ENCODE assay signal across 13 cellular contexts in genomic region chr18:79503891-79504475, GRCh38.
DNase-seq lines count a peak whose midpoint lies in the region; ATAC-seq and TF ChIP-seq lines count a peak whose summit lies in the region.
"Had no signal": no experiment of that assay in that cellular context is flagged by ENCODE, and none has a peak within 500 bp of the region (broad histone marks: within the 10 kb centered on the region; RNA-seq: fewer than 3 reads in every experiment).

No MANE protein-coding gene starts in this region.

- no peaks in the 10 kb centered on the region for H3F3A ChIP-seq in PC-3 (ENCODE audit: low read length, unreplicated experiment)

- no peaks in the 10 kb centered on the region for H3K9me2 ChIP-seq in PC-3 (replicated peaks; ENCODE audit: low read length)

- no peak overlapping the region for H3K4me2 ChIP-seq in osteoblast (ENCODE audit: insufficient read depth, low read length)
- H3K4me2 ChIP-seq in PC-3 (ENCODE audit: low read length) = no peak overlapping the region

- H3K4me1 ChIP-seq in osteoblast (ENCODE audit: insufficient read depth, low read length) (peaks cover 19% of the 10 kb centered on the region), PC-3 (ENCODE audit: insufficient read depth, low read length) (peaks cover 4% of the 10 kb centered on the region; the same call in 1 of the 2 replicates)

- peak in 1 of 10 experiments; percentile 1 for DNase-seq in CD4-positive, alpha-beta T cell
- DNase-seq in HUDEP-2 (lab: John Stamatoyannopoulos, UW; ENCODE audit: unreplicated experiment in 76 of 76) (peak in 61 of 76 experiments; percentile 14 to 86 (median 51)), osteoblast (ENCODE audit: insufficient read length, low spot score, missing footprints) (peak; percentile 11), PC-3 (no peak), amygdala (lab: John Stamatoyannopoulos, UW) (no peak)
- peak; percentile 3 for DNase-seq in activated naive CD8-positive, alpha-beta T cell treated with anti-CD3 and anti-CD28 coated beads, Interleukin-2, amount 10 ng/mL, durations not matched to agents 7 days and 5 days
- DNase-seq: kidney glomerular epithelial cell, NCI-H1436, NCI-H524, RPMI8226 had no signal

- H3K27ac Mint-ChIP-seq in CD4-positive, alpha-beta T cell = peak overlapping the region; percentile 76
- peak overlapping the region; percentile 52 for H3K27ac Mint-ChIP-seq in activated naive CD8-positive, alpha-beta T cell treated with anti-CD3 and anti-CD28 coated beads, Interleukin-2, amount 10 ng/mL, durations not matched to agents 7 days and 5 days

- no peak for ATAC-seq in CD4-positive, alpha-beta T cell (ENCODE audit: poor library complexity)
- ATAC-seq in activated naive CD8-positive, alpha-beta T cell treated with anti-CD3 and anti-CD28 coated beads, Interleukin-2, amount 10 ng/mL, durations not matched to agents 7 days and 5 days (ENCODE audit: low read depth) = no peak
- no peak for ATAC-seq in GM18520 (IDR thresholded peaks at IDR 0.05; ENCODE audit: unreplicated experiment)
- no peak for ATAC-seq in PC-3
- no peak for ATAC-seq in HG03442 (IDR thresholded peaks at IDR 0.05; ENCODE audit: unreplicated experiment)

- peaks cover 13% of the 10 kb centered on the region for H3K9me3 ChIP-seq in CD4-positive, alpha-beta T cell (ENCODE audit: control insufficient read depth, low read length)
- H3K9me3 ChIP-seq in osteoblast (ENCODE audit: low read depth, low read length) (peaks cover 2% of the 10 kb centered on the region), PC-3 (ENCODE audit: low read length) (0 out of 2 replicates have a peak, but pooled peaks cover 7% of the 10 kb centered on the region)
- H3K9me3 ChIP-seq: thoracic aorta had no signal

- peak overlapping the region; percentile 13 for H3K27ac ChIP-seq in CD4-positive, alpha-beta T cell (ENCODE audit: low read depth, low read length)
- H3K27ac ChIP-seq in osteoblast (ENCODE audit: low read depth, low read length) (no peak overlapping the region), PC-3 (ENCODE audit: low read length) (no peak overlapping the region)
- H3K27ac ChIP-seq: thoracic aorta had no signal

- H3K4me3 ChIP-seq in osteoblast (ENCODE audit: insufficient read depth, low read length) (no peak overlapping the region), PC-3 (ENCODE audit: low read length) (no peak overlapping the region)
- H3K4me3 ChIP-seq: thoracic aorta had no signal

- POLR2A ChIA-PET in CD4-positive, alpha-beta T cell (lab: Charles Lee) = interaction anchor here (0.6 kb wide), 1 partner anchor 26 kb away, joined by 3 read pairs; no protein-coding TSS in a partner anchor
- POLR2A ChIA-PET in activated naive CD8-positive, alpha-beta T cell treated with anti-CD3 and anti-CD28 coated beads, Interleukin-2, amount 10 ng/mL, durations not matched to agents 7 days and 5 days (lab: Charles Lee) = interaction anchor here (0.6 kb wide), 1 partner anchor 16 kb away, joined by 3 read pairs; no protein-coding TSS in a partner anchor
- POLR2A ChIA-PET in PC-3 (lab: Charles Lee; ENCODE audit: unreplicated experiment) = no interaction called here

- H3K36me3 ChIP-seq in osteoblast (ENCODE audit: insufficient read depth, low read length) (no peaks in the 10 kb centered on the region), PC-3 (ENCODE audit: low read depth, low read length) (no peaks in the 10 kb centered on the region)
- H3K36me3 ChIP-seq: thoracic aorta had no signal

- CTCF ChIA-PET in CD4-positive, alpha-beta T cell (lab: Charles Lee) = no interaction called here
- CTCF ChIA-PET in PC-3 (lab: Charles Lee) = no interaction called here

- TF ChIP-seq CTCF in CD4-positive, alpha-beta T cell (IDR thresholded peaks at IDR 0.05) = no peak
- TF ChIP-seq CTCF in osteoblast (IDR thresholded peaks at IDR 0.05; ENCODE audit: extremely low read depth, low read depth, low read length) (no peak), PC-3 (conservative IDR thresholded peaks at IDR 0.05; ENCODE audit: low read depth, low read length) (no peak)

- peaks cover 44% of the 10 kb centered on the region for H3K36me3 Mint-ChIP-seq in CD4-positive, alpha-beta T cell (ENCODE audit: low read depth)
- H3K36me3 Mint-ChIP-seq in activated naive CD8-positive, alpha-beta T cell treated with anti-CD3 and anti-CD28 coated beads, Interleukin-2, amount 10 ng/mL, durations not matched to agents 7 days and 5 days = peaks cover 27% of the 10 kb centered on the region

- H3K27me3 ChIP-seq in CD4-positive, alpha-beta T cell (ENCODE audit: control insufficient read depth, insufficient read depth, low read length) = no peaks in the 10 kb centered on the region
- no peaks in the 10 kb centered on the region for H3K27me3 ChIP-seq in osteoblast (ENCODE audit: insufficient read depth, low read length)
- no peaks in the 10 kb centered on the region for H3K27me3 ChIP-seq in PC-3 (ENCODE audit: low read length)

- no peaks in the 10 kb centered on the region for H4K20me1 ChIP-seq in osteoblast (ENCODE audit: insufficient read depth, low read length)
- H4K20me1 ChIP-seq in PC-3 (ENCODE audit: low read length) = no peaks in the 10 kb centered on the region

- BruUV-seq in PC-3 (replicated peaks; lab: Mats Ljungman, UMichigan) = no TSS peak

- no peak overlapping the region for H3K9ac ChIP-seq in PC-3 (ENCODE audit: low read length)

- no peaks in the 10 kb centered on the region for H3K27me3 Mint-ChIP-seq in CD4-positive, alpha-beta T cell
- no peaks in the 10 kb centered on the region for H3K27me3 Mint-ChIP-seq in activated naive CD8-positive, alpha-beta T cell treated with anti-CD3 and anti-CD28 coated beads, Interleukin-2, amount 10 ng/mL, durations not matched to agents 7 days and 5 days

- peaks cover 65% of the 10 kb centered on the region for H3K4me1 Mint-ChIP-seq in CD4-positive, alpha-beta T cell (ENCODE audit: low read depth)
- H3K4me1 Mint-ChIP-seq in activated naive CD8-positive, alpha-beta T cell treated with anti-CD3 and anti-CD28 coated beads, Interleukin-2, amount 10 ng/mL, durations not matched to agents 7 days and 5 days = peaks cover 33% of the 10 kb centered on the region

- intact Hi-C loops in CD4-positive, alpha-beta T cell (cut with DNase I, micrococcal nuclease) = no loop called here
- intact Hi-C loops in PC-3 (cut with micrococcal nuclease) = no loop called here

- H2AFZ ChIP-seq in osteoblast (ENCODE audit: low read length) (no peak overlapping the region), PC-3 (ENCODE audit: low read length) (no peak overlapping the region)

- peak overlapping the region; percentile 71 for H3K4me3 Mint-ChIP-seq in CD4-positive, alpha-beta T cell
- H3K4me3 Mint-ChIP-seq in activated naive CD8-positive, alpha-beta T cell treated with anti-CD3 and anti-CD28 coated beads, Interleukin-2, amount 10 ng/mL, durations not matched to agents 7 days and 5 days = no peak overlapping the region

- H3K9me3 Mint-ChIP-seq in CD4-positive, alpha-beta T cell = peaks cover 10% of the 10 kb centered on the region
- H3K9me3 Mint-ChIP-seq in activated naive CD8-positive, alpha-beta T cell treated with anti-CD3 and anti-CD28 coated beads, Interleukin-2, amount 10 ng/mL, durations not matched to agents 7 days and 5 days = peaks cover 14% of the 10 kb centered on the region

- H3K79me2 ChIP-seq in osteoblast (ENCODE audit: insufficient read depth, low read length) = no peaks in the 10 kb centered on the region
- no peaks in the 10 kb centered on the region for H3K79me2 ChIP-seq in PC-3 (ENCODE audit: low read length)

Comparison
In these comparisons a context has a peak if more than half of its experiments do, and no peak if none do; other contexts are left out.
1. DNase-seq: peak in HUDEP-2 (61 of 76), activated naive CD8-positive, alpha-beta T cell treated with anti-CD3 and anti-CD28 coated beads, Interleukin-2, amount 10 ng/mL, durations not matched to agents 7 days and 5 days (single experiment) and osteoblast (single experiment); none in PC-3 (single experiment) and amygdala (0 of 56).